In the genomic region with DNA sequence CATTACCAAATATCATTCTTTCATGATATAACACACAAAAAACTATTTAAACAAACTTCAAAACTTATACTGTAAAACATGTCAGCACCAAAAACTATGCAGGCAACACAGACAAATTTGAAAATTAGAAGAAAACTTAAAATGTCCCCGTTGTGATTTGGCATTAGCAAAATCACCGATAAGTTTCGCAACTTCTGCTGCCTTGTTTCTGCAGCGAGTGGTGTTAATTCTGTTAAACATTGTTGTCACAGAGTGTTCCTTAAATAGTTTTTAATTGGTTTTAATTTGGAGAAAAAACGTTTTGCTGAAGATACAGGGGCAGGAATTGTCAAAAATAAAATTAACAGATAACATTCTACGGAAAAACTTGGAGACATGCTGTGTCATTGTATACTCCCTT, we compare ENCODE assay signal across 9 cellular contexts.
"Had no signal": no experiment of that assay in that cellular context is flagged by ENCODE, and none has a peak within 500 bp of the region (broad histone marks: within the 10 kb centered on the region; RNA-seq: fewer than 3 reads in every experiment).

No MANE protein-coding gene starts in this region.

- H3K4me1 Mint-ChIP-seq: IgD-negative memory B cell had no signal

- H3K4me3 Mint-ChIP-seq: H9, IgD-negative memory B cell had no signal

- H3K9ac ChIP-seq: GM23248 had no signal

- H3K27ac Mint-ChIP-seq: H9, IgD-negative memory B cell had no signal

- ATAC-seq: K562 had no signal

- FAIRE-seq: H54, K562 had no signal

- H3K27ac ChIP-seq: GM23248, HL-60 had no signal

- H3K9me3 Mint-ChIP-seq: H9, IgD-negative memory B cell had no signal

- H3K4me3 ChIP-seq: GM23248, K562 had no signal

- H2AFZ ChIP-seq: GM23248 had no signal

- DNase-seq: GM23248, GOT3, H9, HCEC 1CT, KG1 had no signal
